In genomic region chr1:66929289-66929688, GRCh38 we compare ENCODE assay signal across 8 cellular contexts. TPM values are rescaled to one million over a fixed set of nuclear protein-coding genes. Genes with fewer than 3 reads are reported as not detected.
DNase-seq lines count a peak whose midpoint lies in the region; ATAC-seq and TF ChIP-seq lines count a peak whose summit lies in the region.

No MANE protein-coding gene starts in this region.

- peak overlapping the region; percentile 63 to 95 for H3K4me3 ChIP-seq in CD4-positive, alpha-beta memory T cell (ENCODE audit: low read length in 2 of 2)
- H3K4me3 ChIP-seq in OCI-LY3 (ENCODE audit: low read length) (peak overlapping the region; percentile 96), duodenal mucosa (ENCODE audit: low read depth in 1 of 2, low read length in 2 of 2) (peak overlapping the region; percentile 92 to 99), neuron (ENCODE audit: low read length) (peak overlapping the region; percentile 97)

- peak overlapping the region; percentile 76 to 97 (median 94) for H3K27ac Mint-ChIP-seq in CD4-positive, alpha-beta memory T cell

- H3K27me3 Mint-ChIP-seq in CD4-positive, alpha-beta memory T cell = no peaks in the 10 kb centered on the region

- no peaks in the 10 kb centered on the region for H3K36me3 ChIP-seq in CD4-positive, alpha-beta memory T cell (ENCODE audit: insufficient read depth, low read length)
- H3K36me3 ChIP-seq in OCI-LY3 (replicated peaks; ENCODE audit: low read depth, low read length) (no peaks in the 10 kb centered on the region), duodenal mucosa (ENCODE audit: control insufficient read depth in 1 of 2, insufficient read depth in 2 of 2, low read length in 2 of 2) (no peaks in the 10 kb centered on the region), neuron (ENCODE audit: insufficient read depth, low read length) (no peaks in the 10 kb centered on the region)

- H3K79me2 ChIP-seq in OCI-LY3 (ENCODE audit: low read length) = peaks cover 60% of the 10 kb centered on the region

- CTCF ChIA-PET in CD4-positive, alpha-beta memory T cell (lab: Charles Lee; ENCODE audit: partially characterized antibody) = no interaction called here

- H3K4me1 ChIP-seq in CD4-positive, alpha-beta memory T cell (ENCODE audit: insufficient read depth, low read length) = peaks cover 54% of the 10 kb centered on the region
- peaks cover 35% of the 10 kb centered on the region for H3K4me1 ChIP-seq in OCI-LY3 (ENCODE audit: low read length)
- peaks cover 29 to 30% of the 10 kb centered on the region in 2 donors for H3K4me1 ChIP-seq in duodenal mucosa (ENCODE audit: control insufficient read depth in 1 of 2, insufficient read depth in 2 of 2, low read length in 2 of 2)
- peaks cover 39% of the 10 kb centered on the region for H3K4me1 ChIP-seq in neuron (ENCODE audit: insufficient read depth, low read length)

- H2AFZ ChIP-seq in OCI-LY3 (ENCODE audit: low read depth, low read length) = no peak overlapping the region
- H2AFZ ChIP-seq in neuron (ENCODE audit: low read depth, low read length) = no peak overlapping the region

- peak overlapping the region; percentile 83 to 95 (median 89) for H3K4me3 Mint-ChIP-seq in CD4-positive, alpha-beta memory T cell

- TF ChIP-seq CTCF in OCI-LY3 (IDR thresholded peaks at IDR 0.05; ENCODE audit: low read depth, low read length) = no peak

- intact Hi-C loops in CD4-positive, alpha-beta memory T cell (cut with micrococcal nuclease) = loop anchor here (10.0 kb wide), 1 partner anchor 594 kb away; no protein-coding TSS in a partner anchor

- POLR2A ChIA-PET in CD4-positive, alpha-beta memory T cell (lab: Charles Lee; ENCODE audit: partially characterized antibody) = interaction anchor here (0.6 to 3.0 kb wide), 11 partner anchors 10 to 756 kb away, joined by 3 to 16 read pairs (median 5); partner anchors contain the start of genes GADD45A and SLC35D1

- H4K20me1 ChIP-seq in OCI-LY3 (ENCODE audit: insufficient read depth, low read length) = peaks cover 9% of the 10 kb centered on the region; the same call in 1 of the 2 replicates

- peak in 1 of 5 donors; percentile 7 for DNase-seq in CD4-positive, alpha-beta memory T cell
- no peak for DNase-seq in hepatic stellate cell (ENCODE audit: low spot score)
- DNase-seq in NK-92 (lab: John Stamatoyannopoulos, UW; ENCODE audit: unreplicated experiment) = no peak

- H3K4me1 Mint-ChIP-seq in CD4-positive, alpha-beta memory T cell = peaks cover 33 to 81% (median 47%) of the 10 kb centered on the region in 4 donors

- H3K4me2 ChIP-seq in OCI-LY3 (ENCODE audit: low read length) = peak overlapping the region; percentile 69

- H3K9ac ChIP-seq in OCI-LY3 (ENCODE audit: low read length) (peak overlapping the region; percentile 33; the same call in 1 of the 2 replicates), duodenal mucosa (ENCODE audit: low read depth in 1 of 2, low read length in 2 of 2) (peak overlapping the region; percentile 67 to 98)

- no peaks in the 10 kb centered on the region for H3K9me3 Mint-ChIP-seq in CD4-positive, alpha-beta memory T cell

- H3K27me3 ChIP-seq in CD4-positive, alpha-beta memory T cell (ENCODE audit: insufficient read depth, low read length) = no peaks in the 10 kb centered on the region
- H3K27me3 ChIP-seq in OCI-LY3 (ENCODE audit: low read depth, low read length) (no peaks in the 10 kb centered on the region), duodenal mucosa (ENCODE audit: control insufficient read depth in 1 of 2, insufficient read depth in 2 of 2, low read length in 2 of 2) (no peaks in the 10 kb centered on the region), neuron (ENCODE audit: insufficient read depth, low read length) (no peaks in the 10 kb centered on the region)

- H3K27ac ChIP-seq in CD4-positive, alpha-beta memory T cell (ENCODE audit: low read depth, low read length) = peak overlapping the region; percentile 95
- H3K27ac ChIP-seq in OCI-LY3 (ENCODE audit: low read length) = peak overlapping the region; percentile 9; the same call in 1 of the 2 replicates
- peak overlapping the region; percentile 92 for H3K27ac ChIP-seq in duodenal mucosa (ENCODE audit: low read depth, low read length)

- peaks cover 0 to 34% of the 10 kb centered on the region in 2 donors for H3K36me3 Mint-ChIP-seq in CD4-positive, alpha-beta memory T cell

- ATAC-seq in GM19455 (IDR thresholded peaks at IDR 0.05; ENCODE audit: unreplicated experiment) (no peak), GM21717 (IDR thresholded peaks at IDR 0.05; ENCODE audit: unreplicated experiment) (no peak)

- no peaks in the 10 kb centered on the region for H3K9me3 ChIP-seq in CD4-positive, alpha-beta memory T cell (ENCODE audit: control insufficient read depth in 1 of 2, low read length in 2 of 2)
- no peaks in the 10 kb centered on the region for H3K9me3 ChIP-seq in OCI-LY3 (ENCODE audit: insufficient read depth, low read length)
- no peaks in the 10 kb centered on the region for H3K9me3 ChIP-seq in duodenal mucosa (ENCODE audit: control insufficient read depth in 1 of 2, low read length in 2 of 2)
- no peaks in the 10 kb centered on the region for H3K9me3 ChIP-seq in neuron (ENCODE audit: low read length)

RNA-seq across cellular contexts. Expression of gene MIER1, which starts 4.5 kb away (rescaled TPM):
- total RNA-seq in CD4-positive, alpha-beta memory T cell = 10 to 100 TPM; 77.0 to 81.3 TPM
- polyA plus RNA-seq in CD4-positive, alpha-beta memory T cell = 10 to 100 TPM; 25.5 to 41.3 TPM

RNA-seq across cellular contexts. Expression of gene DNAI4, which starts 4.6 kb away (rescaled TPM):
- 10 to 100 TPM in 1 of 2 experiments, 1 to 10 TPM in 1; 7.9 to 11.4 TPM for total RNA-seq in CD4-positive, alpha-beta memory T cell
- 1 to 10 TPM; 1.3 to 2.1 TPM for polyA plus RNA-seq in CD4-positive, alpha-beta memory T cell

Comparison
In these comparisons a context has a peak if more than half of its experiments do, and no peak if none do; other contexts are left out.
1. H3K27ac ChIP-seq: peak in every context shown above with its lines; median percentile 95 in CD4-positive, alpha-beta memory T cell; 92 in duodenal mucosa; 9 in OCI-LY3.